Comparison of ENCODE assay signal across 2 cellular contexts in genomic region chr19:13104848-13105646, GRCh38.
TF ChIP-seq lines count a peak whose summit lies in the region.

No MANE protein-coding gene starts in this region.

TF ChIP-seq in liver, 16 proteins besides CTCF, POLR2A, EP300 and RAD21:
- TF ChIP-seq TAF1 (conservative IDR thresholded peaks at IDR 0.05) (no peak), GABPA (IDR thresholded peaks at IDR 0.05 in 1 of 2, conservative IDR thresholded peaks at IDR 0.05 in 1 of 2) (no peak), EGR1 (IDR thresholded peaks at IDR 0.05; ENCODE audit: low read depth in 2 of 2) (no peak), REST (IDR thresholded peaks at IDR 0.05) (no peak), HNF4G (IDR thresholded peaks at IDR 0.05) (no peak), FOXA2 (IDR thresholded peaks at IDR 0.05) (no peak), FOXA1 (IDR thresholded peaks at IDR 0.05) (no peak), NR2F2 (IDR thresholded peaks at IDR 0.05) (no peak), HNF4A (conservative IDR thresholded peaks at IDR 0.05) (no peak), YY1 (IDR thresholded peaks at IDR 0.05) (no peak)
- TF ChIP-seq, protein P1, sequence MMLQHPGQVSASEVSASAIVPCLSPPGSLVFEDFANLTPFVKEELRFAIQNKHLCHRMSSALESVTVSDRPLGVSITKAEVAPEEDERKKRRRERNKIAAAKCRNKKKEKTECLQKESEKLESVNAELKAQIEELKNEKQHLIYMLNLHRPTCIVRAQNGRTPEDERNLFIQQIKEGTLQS (IDR thresholded peaks at IDR 0.05) = no peak

TF ChIP-seq in HepG2, 621 proteins besides CTCF, POLR2A, EP300 and RAD21:
- TF ChIP-seq SIX1 (CRISPR knock-in tag; IDR thresholded peaks at IDR 0.05; ENCODE audit: borderline replicate concordance) (no peak), KDM6A (CRISPR knock-in tag; IDR thresholded peaks at IDR 0.05; ENCODE audit: low read depth) (no peak), ZNF605 (CRISPR knock-in tag; IDR thresholded peaks at IDR 0.05) (no peak)
- TF ChIP-seq, protein P2, sequence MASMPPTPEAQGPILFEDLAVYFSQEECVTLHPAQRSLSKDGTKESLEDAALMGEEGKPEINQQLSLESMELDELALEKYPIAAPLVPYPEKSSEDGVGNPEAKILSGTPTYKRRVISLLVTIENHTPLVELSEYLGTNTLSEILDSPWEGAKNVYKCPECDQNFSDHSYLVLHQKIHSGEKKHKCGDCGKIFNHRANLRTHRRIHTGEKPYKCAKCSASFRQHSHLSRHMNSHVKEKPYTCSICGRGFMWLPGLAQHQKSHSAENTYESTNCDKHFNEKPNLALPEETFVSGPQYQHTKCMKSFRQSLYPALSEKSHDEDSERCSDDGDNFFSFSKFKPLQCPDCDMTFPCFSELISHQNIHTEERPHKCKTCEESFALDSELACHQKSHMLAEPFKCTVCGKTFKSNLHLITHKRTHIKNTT (CRISPR knock-in tag; IDR thresholded peaks at IDR 0.05) = no peak
- TF ChIP-seq, protein P3, sequence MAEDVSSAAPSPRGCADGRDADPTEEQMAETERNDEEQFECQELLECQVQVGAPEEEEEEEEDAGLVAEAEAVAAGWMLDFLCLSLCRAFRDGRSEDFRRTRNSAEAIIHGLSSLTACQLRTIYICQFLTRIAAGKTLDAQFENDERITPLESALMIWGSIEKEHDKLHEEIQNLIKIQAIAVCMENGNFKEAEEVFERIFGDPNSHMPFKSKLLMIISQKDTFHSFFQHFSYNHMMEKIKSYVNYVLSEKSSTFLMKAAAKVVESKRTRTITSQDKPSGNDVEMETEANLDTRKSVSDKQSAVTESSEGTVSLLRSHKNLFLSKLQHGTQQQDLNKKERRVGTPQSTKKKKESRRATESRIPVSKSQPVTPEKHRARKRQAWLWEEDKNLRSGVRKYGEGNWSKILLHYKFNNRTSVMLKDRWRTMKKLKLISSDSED (CRISPR knock-in tag; IDR thresholded peaks at IDR 0.05) = no peak
